In genomic region chr15:31197497-31198414, GRCh38 we compare ENCODE assay signal across 8 cellular contexts.
DNase-seq lines count a peak whose midpoint lies in the region; ATAC-seq and TF ChIP-seq lines count a peak whose summit lies in the region.
"Had no signal": no experiment of that assay in that cellular context is flagged by ENCODE, and none has a peak within 500 bp of the region (broad histone marks: within the 10 kb centered on the region; RNA-seq: fewer than 3 reads in every experiment).

No MANE protein-coding gene starts in this region.

- TF ChIP-seq CTCF in GM13976 (IDR thresholded peaks at IDR 0.05; ENCODE audit: borderline replicate concordance, control extremely low read depth, extremely low read depth, insufficient read depth, missing control alignments): peak; percentile 83
- TF ChIP-seq CTCF in NB4 (IDR thresholded peaks at IDR 0.05; ENCODE audit: low read depth, low read length): peak; percentile 75

- H3K4me3 Mint-ChIP-seq in stimulated activated memory B cell treated with anti-CD40 and anti-IgM and Interleukin-4, amounts not matched to agents 10 μg/mL and 1 μg/mL and 100 μg/mL, for 72 hours: peak overlapping the region; percentile 60

- H3K36me3 Mint-ChIP-seq in stimulated activated memory B cell treated with anti-CD40 and anti-IgM and Interleukin-4, amounts not matched to agents 10 μg/mL and 1 μg/mL and 100 μg/mL, for 72 hours: no peaks in the 10 kb centered on the region

- H3K9me3 Mint-ChIP-seq in stimulated activated memory B cell treated with anti-CD40 and anti-IgM and Interleukin-4, amounts not matched to agents 10 μg/mL and 1 μg/mL and 100 μg/mL, for 72 hours: peaks cover 2% of the 10 kb centered on the region

- peaks cover 9% of the 10 kb centered on the region for H3K27me3 Mint-ChIP-seq in stimulated activated memory B cell treated with anti-CD40 and anti-IgM and Interleukin-4, amounts not matched to agents 10 μg/mL and 1 μg/mL and 100 μg/mL, for 72 hours

- H3K4me1 Mint-ChIP-seq in stimulated activated memory B cell treated with anti-CD40 and anti-IgM and Interleukin-4, amounts not matched to agents 10 μg/mL and 1 μg/mL and 100 μg/mL, for 72 hours: peaks cover 44% of the 10 kb centered on the region

- TF ChIP-seq POLR2A in NB4 (IDR thresholded peaks at IDR 0.05; ENCODE audit: extremely low read depth, insufficient read length): no peak

- H3K27ac Mint-ChIP-seq in stimulated activated memory B cell treated with anti-CD40 and anti-IgM and Interleukin-4, amounts not matched to agents 10 μg/mL and 1 μg/mL and 100 μg/mL, for 72 hours: peak overlapping the region; percentile 76

- H3K4me3 ChIP-seq in NB4 (ENCODE audit: low read depth, low read length): no peak overlapping the region
- H3K4me3 ChIP-seq: skin epidermis had no signal

- ATAC-seq in stimulated activated memory B cell treated with anti-CD40 and anti-IgM and Interleukin-4, amounts not matched to agents 10 μg/mL and 1 μg/mL and 100 μg/mL, for 72 hours: peak; percentile 86
- ATAC-seq in HG02571 (IDR thresholded peaks at IDR 0.05; ENCODE audit: unreplicated experiment): no peak

- in situ Hi-C loops in GM13976 (cut with MboI; ENCODE audit: low sequenced_read_pairs, unreplicated experiment): no loop called here

- DNase-seq in GM13976 (ENCODE audit: low spot score) (peak; percentile 79), NB4 (ENCODE audit: low read depth) (peak; percentile 57), iPS-NIHi11 (ENCODE audit: low spot score) (peak; percentile 79), cerebellum (ENCODE audit: low spot score) (no peak)
- DNase-seq in activated naive CD4-positive, alpha-beta T cell treated with Interleukin-2 at 50 U/mL for 16 hours: peak; percentile 45
